Comparison of ENCODE assay signal across 18 cellular contexts in the genomic region with DNA sequence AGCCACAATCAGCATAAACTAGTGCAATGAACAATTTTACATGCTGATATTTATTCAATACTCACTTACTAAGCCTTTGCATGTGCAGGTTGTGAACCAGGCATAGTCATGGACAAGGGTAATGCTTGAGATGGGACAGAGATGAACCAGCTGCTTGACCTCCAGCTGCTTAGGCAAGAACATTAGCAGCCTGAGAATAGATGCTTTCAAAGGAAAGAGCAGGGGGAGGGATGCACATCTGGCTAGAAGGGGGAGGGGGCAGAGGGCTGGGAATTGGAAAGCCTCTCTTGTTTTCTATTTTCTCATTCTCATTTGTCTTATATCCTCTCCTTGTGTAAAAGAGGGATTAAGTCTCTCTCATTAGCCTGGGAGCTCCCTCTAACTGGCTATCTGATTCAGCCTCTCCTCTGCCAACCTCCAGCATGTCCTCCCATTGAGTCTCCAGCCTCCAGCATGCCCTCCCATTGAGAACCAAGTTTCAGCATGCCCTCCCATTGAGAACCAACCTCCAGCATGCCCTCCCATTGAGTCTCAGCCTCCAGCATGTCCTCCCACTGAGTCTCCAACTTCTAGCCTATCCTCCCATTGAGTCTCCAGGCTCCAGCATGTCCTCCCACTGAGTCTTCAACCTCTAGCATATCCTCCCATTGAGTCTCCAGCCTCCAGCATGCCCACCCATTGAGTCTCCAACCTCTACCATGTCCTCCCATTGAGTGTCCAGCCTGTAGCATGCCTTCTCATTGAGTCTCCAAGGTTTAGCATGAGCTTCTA. TPM values are rescaled to one million over a fixed set of nuclear protein-coding genes. Genes with fewer than 3 reads are reported as not detected.
"Had no signal": no experiment of that assay in that cellular context is flagged by ENCODE, and none has a peak within 500 bp of the region (broad histone marks: within the 10 kb centered on the region; RNA-seq: fewer than 3 reads in every experiment).

No MANE protein-coding gene starts in this region.

- DNase-seq: activated CD4-positive, alpha-beta T cell treated with anti-CD3 and anti-CD28 coated beads for 36 hours; activated CD4-positive, alpha-beta T cell treated with anti-CD3 and anti-CD28 coated beads, Interleukin-2, amount 50 U/mL, for 48 hours; activated gamma-delta T cell treated with Interleukin-2 at 50 U/mL for 16 hours; activated T-cell treated with anti-CD3 and anti-CD28 coated beads for 4 hours; colonic mucosa; erythroblast; kidney glomerular epithelial cell; mesendoderm; natural killer cell; occipital lobe; stimulated activated CD4-positive, alpha-beta T cell treated with anti-CD3 and anti-CD28 coated beads, Interleukin-2, amount 100 ng/mL, for 24 hours; stimulated activated naive CD8-positive, alpha-beta T cell treated with anti-CD3 and anti-CD28 coated beads, Interleukin-15, Interleukin-2, amounts not matched to agents 100 U/mL and 50 U/mL, for 24 hours; testis had no signal

- H3K9me3 ChIP-seq: colonic mucosa, right atrium auricular region, SJSA1, testis had no signal

- H3K4me3 ChIP-seq: cardiac muscle cell, colonic mucosa, right atrium auricular region, SJSA1, testis had no signal

- H3K4me1 ChIP-seq: colonic mucosa had no signal

- H3K36me3 ChIP-seq: cardiac muscle cell, colonic mucosa, right atrium auricular region, SJSA1 had no signal

- ATAC-seq: activated CD4-positive, alpha-beta T cell treated with anti-CD3 and anti-CD28 coated beads for 36 hours; natural killer cell; stimulated activated naive CD8-positive, alpha-beta T cell treated with anti-CD3 and anti-CD28 coated beads, Interleukin-15, Interleukin-2, amounts not matched to agents 100 U/mL and 50 U/mL, for 24 hours; WTC11 had no signal

- H3K27ac ChIP-seq: cardiac muscle cell, colonic mucosa, right atrium auricular region, SJSA1, testis had no signal

- H3K27me3 ChIP-seq: cardiac muscle cell, colonic mucosa, right atrium auricular region, SJSA1, testis had no signal

RNA-seq across cellular contexts. Expression of a gene that starts 38.4 kb away (rescaled TPM):
- total RNA-seq: activated CD4-positive, alpha-beta T cell treated with anti-CD3 and anti-CD28 coated beads for 36 hours; activated T-helper 1 cell treated with anti-CD3 and anti-CD28 coated beads, Interleukin-12 subunit alpha, Interleukin-12 subunit beta, Interleukin-2, Interleukin-4 antibody, amounts not matched to agents 30 ng/mL and 10 ng/mL and 1 ng/mL, durations not matched to agents 14 hours and 24 hours and 36 hours; natural killer cell had no signal
